In the genomic region with DNA sequence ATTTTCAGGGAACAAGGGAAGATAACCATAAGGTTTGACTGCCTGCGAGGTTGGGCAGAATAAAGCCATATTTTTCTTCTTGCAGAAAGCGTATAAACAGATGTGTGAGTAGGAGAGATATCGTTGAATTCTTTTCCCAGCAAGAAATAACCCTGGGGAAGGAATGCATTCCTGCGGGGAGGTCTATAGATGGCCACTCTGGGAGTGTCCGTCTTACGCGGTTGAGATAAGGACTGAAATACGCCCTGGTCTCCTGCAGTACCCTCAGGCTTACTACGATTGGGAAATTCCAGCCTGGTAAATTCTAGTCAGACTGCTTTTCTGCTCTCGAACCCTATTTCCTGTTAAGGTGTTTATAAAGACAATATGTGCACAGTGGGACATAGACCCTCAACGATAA, we compare ENCODE assay signal across 21 cellular contexts.
"Had no signal": no experiment of that assay in that cellular context is flagged by ENCODE, and none has a peak within 500 bp of the region (broad histone marks: within the 10 kb centered on the region; RNA-seq: fewer than 3 reads in every experiment).

No MANE protein-coding gene starts in this region.

- DNase-seq: dermis blood vessel endothelial cell; dorsolateral prefrontal cortex; effector CD4-positive, alpha-beta T cell; effector memory CD4-positive, alpha-beta T cell; foreskin fibroblast; foreskin melanocyte; gastrocnemius medialis; glutamatergic neuron; head of caudate nucleus; heart right ventricle; hippocampal formation; left cardiac atrium; left lung; left ventricle myocardium superior; lower lobe of right lung; mesenchymal stem cell; mucosa of descending colon; naive B cell; naive thymus-derived CD8-positive, alpha-beta T cell had no signal

- H3K27ac ChIP-seq: coronary artery, dorsolateral prefrontal cortex, esophagus muscularis mucosa, gastrocnemius medialis, heart right ventricle, left lung, lower lobe of right lung had no signal

- ATAC-seq: gastrocnemius medialis; heart right ventricle; left cardiac atrium; left lung; left ventricle myocardium superior; lower lobe of right lung; mucosa of descending colon; naive thymus-derived CD8-positive, alpha-beta T cell had no signal

- H3K36me3 ChIP-seq: esophagus muscularis mucosa, gastrocnemius medialis, heart right ventricle, left lung, lower lobe of right lung had no signal

- H3K4me3 ChIP-seq: coronary artery, dorsolateral prefrontal cortex, esophagus muscularis mucosa, gastrocnemius medialis, heart right ventricle, left lung, lower lobe of right lung, mucosa of descending colon had no signal

- H3K27me3 ChIP-seq: dorsolateral prefrontal cortex, esophagus muscularis mucosa, gastrocnemius medialis, heart right ventricle, left lung had no signal
